ENCODE assay signal across 8 cellular contexts in genomic region chr19:12736854-12737665, GRCh38. TPM values are rescaled to one million over a fixed set of nuclear protein-coding genes. Genes with fewer than 3 reads are reported as not detected.
DNase-seq lines count a peak whose midpoint lies in the region; ATAC-seq and TF ChIP-seq lines count a peak whose summit lies in the region.

Gene GET3 (plus strand): TSS chr19:12737497. CDS start chr19:12737506, 9 bp downstream.

- no peak within 1 kb of the TSS for H2BK5ac ChIP-seq in H9 (ENCODE audit: insufficient read length, low read length)

- H2AK5ac ChIP-seq in H9 (ENCODE audit: insufficient read length, low read length), result no peak within 1 kb of the TSS

- H4K20me1 ChIP-seq in H9 (ENCODE audit: control insufficient read depth, insufficient read depth, insufficient read length) (no peaks in the 10 kb centered on the region), neural progenitor cell (ENCODE audit: low read depth) (peaks cover 21% of the 10 kb centered on the region)

- H3K27ac Mint-ChIP-seq in H9 (peak within 1 kb of the TSS; percentile 99 to 100 (median 100)), neural progenitor cell (peak within 1 kb of the TSS; percentile 99)

- peak; percentile 90 for ATAC-seq in foreskin keratinocyte

- no peak within 1 kb of the TSS for H2BK12ac ChIP-seq in H9 (ENCODE audit: insufficient read length, low read depth, low read length)

- H3K9me3 ChIP-seq in ES-I3 (ENCODE audit: control insufficient read depth, insufficient read depth, low read length) (no peaks in the 10 kb centered on the region), H9 (ENCODE audit: control insufficient read depth, low read depth, low read length) (no peaks in the 10 kb centered on the region), MG63 (no peaks in the 10 kb centered on the region), neural progenitor cell (ENCODE audit: low read depth) (no peaks in the 10 kb centered on the region)

- H3K14ac ChIP-seq in H9 (ENCODE audit: insufficient read depth, low read length), result peak within 1 kb of the TSS; percentile 90

- no peak within 1 kb of the TSS for H3K56ac ChIP-seq in H9 (ENCODE audit: insufficient read length, low read depth, low read length)

- H3K4me2 ChIP-seq in H9 (ENCODE audit: insufficient read depth, insufficient read length, low read length), result peak within 1 kb of the TSS; percentile 94
- H3K4me2 ChIP-seq in neural progenitor cell, result peak within 1 kb of the TSS; percentile 100

- DNase-seq in H9, result peak; percentile 99
- peak; percentile 100 for DNase-seq in MG63
- DNase-seq in SIG-M5 treated with dmso at 0.1 percent for 504 hours (lab: John Stamatoyannopoulos, UW; ENCODE audit: unreplicated experiment), result peak; percentile 99
- DNase-seq in activated naive CD4-positive, alpha-beta T cell (lab: John Stamatoyannopoulos, UW), result peak; percentile 45 to 73 (median 58)
- DNase-seq in foreskin keratinocyte, result peak; percentile 100
- peak; percentile 98 for DNase-seq in neural progenitor cell (ENCODE audit: low spot score)
- peak; percentile 100 for DNase-seq in stromal cell of bone marrow (ENCODE audit: low read depth)

- H3K4me1 Mint-ChIP-seq in H9 (peaks cover 22 to 31% of the 10 kb centered on the region in 2 experiments), neural progenitor cell (peaks cover 31% of the 10 kb centered on the region)

- H4K5ac ChIP-seq in H9 (ENCODE audit: insufficient read length, low read depth, low read length), result peak within 1 kb of the TSS; percentile 69

- H3F3A ChIP-seq in neural progenitor cell (ENCODE audit: low read depth), result peaks cover 23% of the 10 kb centered on the region

- peak within 1 kb of the TSS; percentile 100 for H3K4me3 Mint-ChIP-seq in H9
- H3K4me3 Mint-ChIP-seq in neural progenitor cell, result peak within 1 kb of the TSS; percentile 100

- H3K27ac ChIP-seq in H9 (ENCODE audit: insufficient read length, low read depth, low read length) (no peak within 1 kb of the TSS), foreskin keratinocyte (peak within 1 kb of the TSS; percentile 100), neural progenitor cell (peak within 1 kb of the TSS; percentile 99)

- H3K79me1 ChIP-seq in H9 (ENCODE audit: insufficient read depth, low read depth, low read length, poor library complexity, severe bottlenecking), result peaks cover 3% of the 10 kb centered on the region

- H2BK120ac ChIP-seq in H9 (ENCODE audit: low read depth, low read length, poor library complexity, severe bottlenecking), result no peak within 1 kb of the TSS

- H3K23me2 ChIP-seq in H9 (ENCODE audit: insufficient read length, low read depth, low read length, poor library complexity, severe bottlenecking), result peaks cover 12% of the 10 kb centered on the region

- H3K9me3 Mint-ChIP-seq in H9 (no peaks in the 10 kb centered on the region; a peak in 1 of 5 replicates), neural progenitor cell (no peaks in the 10 kb centered on the region)

- H3K27me3 Mint-ChIP-seq in H9 (ENCODE audit: low read depth) (peaks cover 3% of the 10 kb centered on the region; the same call in 1 of the 2 replicates), neural progenitor cell (ENCODE audit: insufficient read depth, low read depth) (peaks cover 8% of the 10 kb centered on the region)

- no peak within 1 kb of the TSS for H4K91ac ChIP-seq in H9 (ENCODE audit: insufficient read length, low read depth, low read length)

- H3T11ph ChIP-seq in H9 (ENCODE audit: low read length), result no peak within 1 kb of the TSS

- H3K4me1 ChIP-seq in ES-I3 (ENCODE audit: insufficient read depth, low read length) (no peaks in the 10 kb centered on the region), H9 (ENCODE audit: insufficient read depth, low read length) (no peaks in the 10 kb centered on the region), foreskin keratinocyte (no peaks in the 10 kb centered on the region), neural progenitor cell (peaks cover 24% of the 10 kb centered on the region)

- H3K18ac ChIP-seq in H9 (ENCODE audit: insufficient read length, low read depth, low read length), result peak within 1 kb of the TSS; percentile 92

- peaks cover 8% of the 10 kb centered on the region for H3K36me3 ChIP-seq in ES-I3 (ENCODE audit: insufficient read depth, low read length)
- peaks cover 51% of the 10 kb centered on the region for H3K36me3 ChIP-seq in MG63
- no peaks in the 10 kb centered on the region for H3K36me3 ChIP-seq in neural progenitor cell

- H3K27me3 ChIP-seq in H9 (ENCODE audit: insufficient read depth, low read length), result no peaks in the 10 kb centered on the region
- H3K27me3 ChIP-seq in MG63, result no peaks in the 10 kb centered on the region
- no peaks in the 10 kb centered on the region for H3K27me3 ChIP-seq in foreskin keratinocyte
- no peaks in the 10 kb centered on the region for H3K27me3 ChIP-seq in neural progenitor cell

- H2BK20ac ChIP-seq in H9 (ENCODE audit: low read depth, low read length, poor library complexity, severe bottlenecking), result no peak within 1 kb of the TSS

- H4K8ac ChIP-seq in H9 (replicated peaks; ENCODE audit: insufficient read length, low read depth, low read length), result no peak within 1 kb of the TSS

- H3K9ac ChIP-seq in ES-I3 (ENCODE audit: low read depth, low read length) (peak within 1 kb of the TSS; percentile 75), H9 (ENCODE audit: extremely low read depth, insufficient read length, low read length) (peak within 1 kb of the TSS; percentile 95), neural progenitor cell (peak within 1 kb of the TSS; percentile 95)

- no peak within 1 kb of the TSS; the same call in 1 of the 2 replicates for H3K4ac ChIP-seq in H9 (ENCODE audit: low read depth, low read length)

- H3K4me3 ChIP-seq in MG63 (peak within 1 kb of the TSS; percentile 77), neural progenitor cell (peak within 1 kb of the TSS; percentile 83)

- H2AFZ ChIP-seq in H9 (ENCODE audit: low read length) (no peak within 1 kb of the TSS), neural progenitor cell (replicated peaks) (peak within 1 kb of the TSS; percentile 96)

- TF ChIP-seq CTCF in H9 (conservative IDR thresholded peaks at IDR 0.05) (no peak), foreskin keratinocyte (conservative IDR thresholded peaks at IDR 0.05) (no peak), neural progenitor cell (IDR thresholded peaks at IDR 0.05) (no peak)

- H2BK15ac ChIP-seq in H9 (ENCODE audit: low read depth, low read length), result no peak within 1 kb of the TSS

- no CpG with 5 or more reads among the region's 28 CpGs for WGBS in H9 (ENCODE audit: extremely low coverage, insufficient read length, low lambda C conversion rate)

- no peak within 1 kb of the TSS for H3K23ac ChIP-seq in H9 (ENCODE audit: insufficient read length, low read depth, low read length)

- H3K36me3 Mint-ChIP-seq in H9 (ENCODE audit: insufficient read depth in 1 of 3, low read depth in 3 of 3) (peaks cover 26 to 36% (median 28%) of the 10 kb centered on the region in 3 experiments), neural progenitor cell (peaks cover 11% of the 10 kb centered on the region)

- H3K79me2 ChIP-seq in H9 (ENCODE audit: insufficient read depth, low read length) (peaks cover 22% of the 10 kb centered on the region), neural progenitor cell (ENCODE audit: low read depth) (peaks cover 39% of the 10 kb centered on the region)

RNA-seq across cellular contexts. Expression of gene GET3, which starts in this region (rescaled TPM):
- 81.3 and 81.6 TPM in 2 replicates for total RNA-seq in H9 (2021)
- total RNA-seq in MG63 (2014; rRNA removed; shearing (Covaris generic); ENCODE audit: low replicate concordance), result 273 and 316 TPM in 2 replicates
- 86.7 and 95.7 TPM in 2 replicates for total RNA-seq in foreskin keratinocyte
- 139 and 141 TPM in 2 replicates for polyA plus RNA-seq in foreskin keratinocyte
- total RNA-seq in neural progenitor cell (ENCODE audit: low replicate concordance), result 62.9 and 99.6 TPM in 2 replicates
